In genomic region chr21:31553461-31553860, GRCh38 we compare ENCODE assay signal across 2 cellular contexts.
TF ChIP-seq lines count a peak whose summit lies in the region.

No MANE protein-coding gene starts in this region.

TF ChIP-seq in GM23338, 12 proteins besides CTCF, POLR2A, EP300 and RAD21 (continued from another document):
- no peak for TF ChIP-seq ZNF331 (CRISPR knock-in tag; IDR thresholded peaks at IDR 0.05; ENCODE audit: low read depth)
- TF ChIP-seq STAT1 (IDR thresholded peaks at IDR 0.05; ENCODE audit: unreplicated experiment): no peak
- TF ChIP-seq CREB1 (CRISPR knock-in tag; IDR thresholded peaks at IDR 0.05; ENCODE audit: low read depth): no peak
- no peak for TF ChIP-seq ZNF462 (CRISPR knock-in tag; IDR thresholded peaks at IDR 0.05)
- no peak for TF ChIP-seq REST (IDR thresholded peaks at IDR 0.05; ENCODE audit: unreplicated experiment)
- no peak for TF ChIP-seq POLR2AphosphoS5 (IDR thresholded peaks at IDR 0.05; ENCODE audit: low read depth)
- no peak for TF ChIP-seq JUNB (IDR thresholded peaks at IDR 0.05; ENCODE audit: unreplicated experiment)

TF ChIP-seq in SK-N-SH treated with all-trans-retinoic acid at 6 μM for 48 hours, 23 proteins besides CTCF, POLR2A, EP300 and RAD21 (continued from another document):
- TF ChIP-seq CSRNP3 (CRISPR knock-in tag; IDR thresholded peaks at IDR 0.05) (no peak), TCF4 (CRISPR knock-in tag; IDR thresholded peaks at IDR 0.05; ENCODE audit: borderline replicate concordance) (no peak), TSHZ2 (CRISPR knock-in tag; IDR thresholded peaks at IDR 0.05) (no peak), PATZ1 (CRISPR knock-in tag; IDR thresholded peaks at IDR 0.05; ENCODE audit: borderline replicate concordance) (no peak), ZNF565 (CRISPR knock-in tag; conservative IDR thresholded peaks at IDR 0.05; ENCODE audit: low read depth) (no peak)
TF ChIP-seq in SK-N-SH treated with all-trans-retinoic acid at 6 μM for 48 hours: peak in this region for 0.
